21 cellular contexts compared by ENCODE assay signal in the genomic region with DNA sequence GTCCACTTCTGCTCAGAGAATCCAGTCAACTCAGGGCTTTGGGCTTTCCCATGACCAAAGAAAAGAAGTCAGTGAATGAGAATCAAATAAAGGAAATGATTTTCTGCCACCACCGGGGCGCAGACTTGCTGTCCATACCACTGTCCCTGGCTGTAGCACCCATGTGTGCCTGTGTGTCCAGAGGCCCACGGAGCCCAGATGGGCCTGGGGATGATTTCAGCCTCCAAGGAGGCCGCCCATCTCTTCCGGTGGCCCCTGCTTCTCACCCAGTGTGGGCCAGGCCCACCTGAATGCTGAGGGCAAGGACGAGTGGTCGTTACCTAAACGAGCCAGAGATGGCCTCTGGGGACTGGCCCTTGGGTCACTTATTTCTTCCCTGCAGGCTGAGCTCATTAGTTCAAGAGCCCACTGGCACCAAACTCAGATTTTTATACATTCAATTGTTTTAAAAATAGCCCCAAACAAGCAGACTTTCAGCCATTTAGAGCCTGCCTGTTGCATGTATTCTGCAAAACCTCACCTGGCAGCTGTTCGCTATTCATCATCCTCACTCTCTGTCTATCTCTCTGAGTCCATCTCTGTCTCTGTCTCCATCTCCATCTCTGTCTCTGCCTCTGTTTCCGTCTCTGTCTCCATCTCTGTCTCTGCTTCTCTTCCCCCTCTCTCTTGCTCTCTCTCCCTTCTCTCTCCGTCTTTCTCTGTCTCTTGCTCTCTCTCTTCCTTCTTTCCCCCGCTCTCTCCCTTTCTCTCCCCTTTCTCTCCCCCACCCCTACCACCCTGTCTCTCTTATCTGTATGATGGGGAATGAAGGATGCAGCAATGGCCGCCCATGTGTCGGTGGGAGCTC. TPM values are rescaled to one million over a fixed set of nuclear protein-coding genes. Genes with fewer than 3 reads are reported as not detected.
A peak's percentile ranks its signal among the peaks of the same experiment; 100 is the strongest.
DNase-seq lines count a peak whose midpoint lies in the region; TF ChIP-seq lines count a peak whose summit lies in the region.
"Had no signal": no experiment of that assay in that cellular context is flagged by ENCODE, and none has a peak within 500 bp of the region (broad histone marks: within the 10 kb centered on the region; RNA-seq: fewer than 3 reads in every experiment).

No MANE protein-coding gene starts in this region.

- no peak for TF ChIP-seq RAD21 in SK-N-SH (IDR thresholded peaks at IDR 0.05; ENCODE audit: low read length)

- no peak overlapping the region for H3K4me3 ChIP-seq in BLaER1 treated with 17β-estradiol and CSF1 and Interleukin-3, amounts not matched to agents 10 nM and 100 nM
- no peak overlapping the region for H3K4me3 ChIP-seq in SK-N-SH (ENCODE audit: low read depth in 2 of 2, low read length in 1 of 2)
- H3K4me3 ChIP-seq: breast epithelium, mucosa of descending colon, sigmoid colon, SK-N-MC, transverse colon had no signal

- DNase-seq in SK-N-SH: peak; percentile 65
- DNase-seq in mesothelial cell of epicardium (ENCODE audit: low spot score in 2 of 2, unreplicated experiment in 2 of 2): no peak
- no peak for DNase-seq in T-helper 1 cell
- no peak for DNase-seq in putamen (ENCODE audit: low spot score)
- DNase-seq in nucleus accumbens (lab: John Stamatoyannopoulos, UW): no peak
- DNase-seq: activated CD4-positive, CD25-positive, alpha-beta regulatory T cell treated with anti-CD3 and anti-CD28 coated beads, Interleukin-2, amount 50 U/mL, for 72 hours; CD4-positive, CD25-positive, alpha-beta regulatory T cell; DMS53; foreskin fibroblast; kidney glomerular epithelial cell; NCI-H1417 treated with DMSO at 0.1 percent for 48 hours; NCI-H2171; sigmoid colon; stimulated activated CD4-positive, alpha-beta T cell treated with anti-CD3 and anti-CD28 coated beads, Interleukin-1b, Interleukin-23, amount 100 ng/mL, for 48 hours; stimulated activated naive CD8-positive, alpha-beta T cell treated with anti-CD3 and anti-CD28 coated beads, Interleukin-15, Interleukin-2, amounts not matched to agents 100 U/mL and 50 U/mL, for 24 hours; transverse colon had no signal

- no peaks in the 10 kb centered on the region for H3K9me3 ChIP-seq in BLaER1 treated with 17β-estradiol and CSF1 and Interleukin-3, amounts not matched to agents 10 nM and 100 nM (replicated peaks in 1 of 11)
- H3K9me3 ChIP-seq in SK-N-SH: no peaks in the 10 kb centered on the region
- H3K9me3 ChIP-seq: breast epithelium, mucosa of descending colon, sigmoid colon, transverse colon had no signal

- no peak overlapping the region for H2AFZ ChIP-seq in SK-N-SH (ENCODE audit: low read depth)

- CTCF ChIA-PET in SK-N-SH (lab: Yijun Ruan, JAX): interaction anchor here (0.8 to 9.9 kb wide), 41 partner anchors 13 to 532 kb away, joined by 3 to 277 read pairs (median 8); a partner anchor contains a TSS

- H3F3A ChIP-seq in SK-N-SH (replicated peaks; ENCODE audit: insufficient read depth): no peaks in the 10 kb centered on the region

- peaks cover 0 to 1% (median 0%) of the 10 kb centered on the region in 11 experiments; a peak in 3 of 22 replicates for H3K27me3 ChIP-seq in BLaER1 treated with 17β-estradiol and CSF1 and Interleukin-3, amounts not matched to agents 10 nM and 100 nM
- H3K27me3 ChIP-seq in SK-N-SH (ENCODE audit: insufficient read depth): no peaks in the 10 kb centered on the region

- no peak overlapping the region for H3K4me3 Mint-ChIP-seq in mesothelial cell of epicardium
- H3K4me3 Mint-ChIP-seq: CD4-positive, CD25-positive, alpha-beta regulatory T cell had no signal

- H3K27ac Mint-ChIP-seq in mesothelial cell of epicardium: peak overlapping the region; percentile 45

- peaks cover 17% of the 10 kb centered on the region for H3K4me1 Mint-ChIP-seq in mesothelial cell of epicardium
- H3K4me1 Mint-ChIP-seq: CD4-positive, CD25-positive, alpha-beta regulatory T cell had no signal

- no peaks in the 10 kb centered on the region for H3K9me3 Mint-ChIP-seq in mesothelial cell of epicardium
- H3K9me3 Mint-ChIP-seq: CD4-positive, CD25-positive, alpha-beta regulatory T cell had no signal

- H3K27ac ChIP-seq in BLaER1 treated with 17β-estradiol and CSF1 and Interleukin-3, amounts not matched to agents 10 nM and 100 nM: peak overlapping the region in 5 of 11 experiments; percentile 39 to 61 (median 50); a peak in 5 of 22 replicates
- no peak overlapping the region; a peak in 1 of 4 replicates for H3K27ac ChIP-seq in SK-N-SH (ENCODE audit: low read depth in 2 of 2, low read length in 1 of 2)
- H3K27ac ChIP-seq: breast epithelium, sigmoid colon, SK-N-MC, transverse colon had no signal

- H3K4me1 ChIP-seq in BLaER1 treated with 17β-estradiol and CSF1 and Interleukin-3, amounts not matched to agents 10 nM and 100 nM: peaks cover 20 to 61% (median 49%) of the 10 kb centered on the region in 10 experiments
- peaks cover 0 to 27% of the 10 kb centered on the region in 2 experiments; a peak in 1 of 4 replicates for H3K4me1 ChIP-seq in SK-N-SH (ENCODE audit: control insufficient read depth in 1 of 2, insufficient read depth in 2 of 2, low read depth in 1 of 2, low read length in 1 of 2)
- H3K4me1 ChIP-seq: breast epithelium had no signal

- POLR2A ChIA-PET in SK-N-SH (lab: Yijun Ruan, JAX): interaction anchor here (1.4 to 3.0 kb wide), 2 partner anchors 14 to 498 kb away, joined by 5 to 11 read pairs; no protein-coding TSS in a partner anchor

- no peak for TF ChIP-seq EP300 in SK-N-SH (IDR thresholded peaks at IDR 0.05; ENCODE audit: borderline replicate concordance in 1 of 2, low read depth in 1 of 2, low read length in 1 of 2)

- no peaks in the 10 kb centered on the region for H3K36me3 Mint-ChIP-seq in mesothelial cell of epicardium
- H3K36me3 Mint-ChIP-seq: CD4-positive, CD25-positive, alpha-beta regulatory T cell had no signal

- H3K36me3 ChIP-seq in BLaER1 treated with 17β-estradiol and CSF1 and Interleukin-3, amounts not matched to agents 10 nM and 100 nM: no peaks in the 10 kb centered on the region
- no peaks in the 10 kb centered on the region for H3K36me3 ChIP-seq in SK-N-SH (replicated peaks in 1 of 2; ENCODE audit: control insufficient read depth in 1 of 2, insufficient read depth in 2 of 2, low read length in 1 of 2)
- H3K36me3 ChIP-seq: breast epithelium, sigmoid colon, transverse colon had no signal

- no peaks in the 10 kb centered on the region for H3K79me2 ChIP-seq in SK-N-SH (ENCODE audit: insufficient read depth)

- peak overlapping the region; percentile 36 to 86 (median 77); a peak in 20 of 22 replicates for H3K4me2 ChIP-seq in BLaER1 treated with 17β-estradiol and CSF1 and Interleukin-3, amounts not matched to agents 10 nM and 100 nM
- no peak overlapping the region for H3K4me2 ChIP-seq in SK-N-SH

- TF ChIP-seq CTCF in SK-N-SH (IDR thresholded peaks at IDR 0.05): no peak
- TF ChIP-seq CTCF in mesothelial cell of epicardium (IDR thresholded peaks at IDR 0.05; ENCODE audit: unreplicated experiment): no peak

- H3K9ac ChIP-seq in BLaER1 treated with 17β-estradiol and CSF1 and Interleukin-3, amounts not matched to agents 10 nM and 100 nM: peak overlapping the region in 3 of 11 experiments; percentile 9 to 47 (median 30); a peak in 5 of 22 replicates
- no peak overlapping the region for H3K9ac ChIP-seq in SK-N-SH

- H3K27me3 Mint-ChIP-seq in mesothelial cell of epicardium (ENCODE audit: low read depth): peaks cover 11% of the 10 kb centered on the region

- H4K20me1 ChIP-seq in BLaER1 treated with 17β-estradiol and CSF1 and Interleukin-3, amounts not matched to agents 10 nM and 100 nM: peaks cover 0 to 7% (median 0%) of the 10 kb centered on the region in 11 experiments; a peak in 4 of 22 replicates
- H4K20me1 ChIP-seq in SK-N-SH (ENCODE audit: insufficient read depth): no peaks in the 10 kb centered on the region

- 75% methylated on average over 10 of the region's 14 CpGs for WGBS in SK-N-SH (ENCODE audit: low lambda C conversion rate)

- H3K9me2 ChIP-seq in SK-N-SH: no peaks in the 10 kb centered on the region

TF ChIP-seq in SK-N-SH, 30 proteins besides CTCF, POLR2A, EP300 and RAD21:
- TF ChIP-seq NRF1 (IDR thresholded peaks at IDR 0.05; ENCODE audit: low read depth, low read length) (no peak), MEF2A (IDR thresholded peaks at IDR 0.05; ENCODE audit: borderline replicate concordance, low read depth) (no peak), FOXM1 (IDR thresholded peaks at IDR 0.05; ENCODE audit: low read depth) (no peak), SMC3 (IDR thresholded peaks at IDR 0.05; ENCODE audit: low read depth, low read length) (no peak), JUND (IDR thresholded peaks at IDR 0.05) (no peak)

RNA-seq across cellular contexts. Expression of a gene that starts 24.2 kb away (rescaled TPM):
- polyA plus RNA-seq in SK-N-SH (2012; rRNA removed): not detected in 2 replicates
- polyA plus RNA-seq in SK-N-SH (2012; cell fraction: cytosol; rRNA removed): not detected in 2 replicates
- not detected in 2 replicates for polyA plus RNA-seq in SK-N-SH (2012; cell fraction: nucleus; rRNA removed)
- total RNA-seq in mesothelial cell of epicardium: not detected in 3 replicates
- total RNA-seq: breast epithelium; CD4-positive, CD25-positive, alpha-beta regulatory T cell; sigmoid colon; transverse colon had no signal
- polyA plus RNA-seq: adipose tissue; CD4-positive, CD25-positive, alpha-beta regulatory T cell had no signal

RNA-seq across cellular contexts. Expression of a gene that starts 31.8 kb away (rescaled TPM):
- not detected in 2 replicates for polyA plus RNA-seq in SK-N-SH (2012; rRNA removed)
- polyA plus RNA-seq in SK-N-SH (2012; cell fraction: cytosol; rRNA removed): not detected in 2 replicates
- polyA plus RNA-seq in SK-N-SH (2012; cell fraction: nucleus; rRNA removed): not detected in 2 replicates
- total RNA-seq in mesothelial cell of epicardium: not detected in 3 replicates
- total RNA-seq: breast epithelium; CD4-positive, CD25-positive, alpha-beta regulatory T cell; mucosa of descending colon; sigmoid colon; transverse colon had no signal
- polyA plus RNA-seq: adipose tissue; CD4-positive, CD25-positive, alpha-beta regulatory T cell; sigmoid colon had no signal

RNA-seq across cellular contexts. Expression of a gene that starts 43.2 kb away (rescaled TPM):
- polyA plus RNA-seq in SK-N-SH (2012; rRNA removed): not detected in 2 replicates
- not detected in 2 replicates for polyA plus RNA-seq in SK-N-SH (2012; cell fraction: cytosol; rRNA removed)
- not detected in 2 replicates for polyA plus RNA-seq in SK-N-SH (2012; cell fraction: nucleus; rRNA removed)
- not detected in 3 replicates for total RNA-seq in mesothelial cell of epicardium
- total RNA-seq: breast epithelium; CD4-positive, CD25-positive, alpha-beta regulatory T cell; mucosa of descending colon; sigmoid colon; transverse colon had no signal
- polyA plus RNA-seq: adipose tissue; CD4-positive, CD25-positive, alpha-beta regulatory T cell; sigmoid colon had no signal

RNA-seq across cellular contexts. Expression of a gene that starts 45.5 kb away (rescaled TPM):
- not detected in 2 replicates for polyA plus RNA-seq in SK-N-SH (2012; rRNA removed)
- polyA plus RNA-seq in SK-N-SH (2012; cell fraction: cytosol; rRNA removed): not detected in 2 replicates
- not detected in 2 replicates for polyA plus RNA-seq in SK-N-SH (2012; cell fraction: nucleus; rRNA removed)
- total RNA-seq in mesothelial cell of epicardium: not detected in 3 replicates
- total RNA-seq: breast epithelium; CD4-positive, CD25-positive, alpha-beta regulatory T cell; mucosa of descending colon; sigmoid colon; transverse colon had no signal
- polyA plus RNA-seq: adipose tissue; CD4-positive, CD25-positive, alpha-beta regulatory T cell; sigmoid colon had no signal

RNA-seq across cellular contexts. Expression of a gene that starts 55.7 kb away (rescaled TPM):
- not detected in 2 replicates for polyA plus RNA-seq in SK-N-SH (2012; rRNA removed)
- not detected in 2 replicates for polyA plus RNA-seq in SK-N-SH (2012; cell fraction: cytosol; rRNA removed)
- polyA plus RNA-seq in SK-N-SH (2012; cell fraction: nucleus; rRNA removed): not detected in 2 replicates
- total RNA-seq in mesothelial cell of epicardium: not detected in 3 replicates
- total RNA-seq: breast epithelium, mucosa of descending colon, sigmoid colon, transverse colon had no signal
- polyA plus RNA-seq: CD4-positive, CD25-positive, alpha-beta regulatory T cell had no signal
